16 cellular contexts compared by ENCODE assay signal in genomic region chr10:16904619-16905018, GRCh38.
DNase-seq lines count a peak whose midpoint lies in the region; ATAC-seq and TF ChIP-seq lines count a peak whose summit lies in the region.
"Had no signal": no experiment of that assay in that cellular context is flagged by ENCODE, and none has a peak within 500 bp of the region (broad histone marks: within the 10 kb centered on the region; RNA-seq: fewer than 3 reads in every experiment).

No MANE protein-coding gene starts in this region.

- no peak overlapping the region for H2AFZ ChIP-seq in neural progenitor cell (replicated peaks)

- no peaks in the 10 kb centered on the region for H4K20me1 ChIP-seq in BLaER1 treated with 17β-estradiol and CSF1 and Interleukin-3, amounts not matched to agents 10 nM and 100 nM
- H4K20me1 ChIP-seq in neural progenitor cell (ENCODE audit: low read depth) = no peaks in the 10 kb centered on the region

- H3K36me3 Mint-ChIP-seq in nephron progenitor cell (ENCODE audit: low read depth) (peaks cover 10% of the 10 kb centered on the region), neural progenitor cell (peaks cover 10% of the 10 kb centered on the region)

- H3K9ac ChIP-seq in BLaER1 treated with 17β-estradiol and CSF1 and Interleukin-3, amounts not matched to agents 10 nM and 100 nM = 0 out of 22 replicates have a peak overlapping the region, but pooled peaks of 1 of the 11 experiments have one; percentile 7
- H3K9ac ChIP-seq in neural progenitor cell = no peak overlapping the region

- no peaks in the 10 kb centered on the region for H3K27me3 ChIP-seq in BLaER1 treated with 17β-estradiol and CSF1 and Interleukin-3, amounts not matched to agents 10 nM and 100 nM
- H3K27me3 ChIP-seq in neural progenitor cell = no peaks in the 10 kb centered on the region

- H3K4me3 Mint-ChIP-seq in nephron progenitor cell = no peak overlapping the region
- H3K4me3 Mint-ChIP-seq in neural progenitor cell = no peak overlapping the region

- peak overlapping the region; percentile 34 to 67 (median 52); a peak in 21 of 22 replicates for H3K4me2 ChIP-seq in BLaER1 treated with 17β-estradiol and CSF1 and Interleukin-3, amounts not matched to agents 10 nM and 100 nM
- no peak overlapping the region for H3K4me2 ChIP-seq in neural progenitor cell

- peak; percentile 69 for DNase-seq in M059J (ENCODE audit: low read depth)
- peak; percentile 56 for DNase-seq in astrocyte of the cerebellum (ENCODE audit: low read depth)
- DNase-seq in nephron progenitor cell = no peak
- DNase-seq in neural progenitor cell (ENCODE audit: low spot score) = no peak
- DNase-seq in nucleus accumbens (lab: John Stamatoyannopoulos, UW) = no peak
- DNase-seq: activated T-cell treated with anti-CD3 and anti-CD28 coated beads, Interleukin-2, amount 50 U/mL, for 1 hour; Caco-2; erythroblast; NCI-H1048; occipital lobe; stimulated activated CD4-positive, alpha-beta T cell treated with anti-CD3 and anti-CD28 coated beads, Interleukin-2, amount 100 ng/mL, for 48 hours; T1000 had no signal

- H3K36me3 ChIP-seq in BLaER1 treated with 17β-estradiol and CSF1 and Interleukin-3, amounts not matched to agents 10 nM and 100 nM = no peaks in the 10 kb centered on the region
- no peaks in the 10 kb centered on the region for H3K36me3 ChIP-seq in neural progenitor cell

- H3K9me3 Mint-ChIP-seq in nephron progenitor cell = peaks cover 16% of the 10 kb centered on the region
- peaks cover 5% of the 10 kb centered on the region for H3K9me3 Mint-ChIP-seq in neural progenitor cell

- H3K4me1 ChIP-seq in BLaER1 treated with 17β-estradiol and CSF1 and Interleukin-3, amounts not matched to agents 10 nM and 100 nM = peaks cover 12 to 47% (median 24%) of the 10 kb centered on the region in 10 experiments
- peaks cover 7% of the 10 kb centered on the region for H3K4me1 ChIP-seq in neural progenitor cell
- H3K4me1 ChIP-seq: Caco-2 had no signal

- peak overlapping the region; percentile 41 for H3K27ac Mint-ChIP-seq in nephron progenitor cell
- no peak overlapping the region for H3K27ac Mint-ChIP-seq in neural progenitor cell

- H3K4me1 Mint-ChIP-seq in nephron progenitor cell (peaks cover 28% of the 10 kb centered on the region), neural progenitor cell (peaks cover 14% of the 10 kb centered on the region)

- H3K9me3 ChIP-seq in BLaER1 treated with 17β-estradiol and CSF1 and Interleukin-3, amounts not matched to agents 10 nM and 100 nM (replicated peaks in 1 of 11) = peaks cover 0 to 29% (median 10%) of the 10 kb centered on the region in 11 experiments; a peak in 15 of 22 replicates
- no peaks in the 10 kb centered on the region for H3K9me3 ChIP-seq in neural progenitor cell (ENCODE audit: low read depth)
- H3K9me3 ChIP-seq: Caco-2 had no signal

- no peaks in the 10 kb centered on the region for H3K79me2 ChIP-seq in neural progenitor cell (ENCODE audit: low read depth)

- H3K27ac ChIP-seq in BLaER1 treated with 17β-estradiol and CSF1 and Interleukin-3, amounts not matched to agents 10 nM and 100 nM = peak overlapping the region in 6 of 11 experiments; percentile 1 to 61 (median 37); a peak in 9 of 22 replicates
- H3K27ac ChIP-seq in neural progenitor cell = no peak overlapping the region

- no peaks in the 10 kb centered on the region for H3F3A ChIP-seq in neural progenitor cell (ENCODE audit: low read depth)

- in situ Hi-C loops in astrocyte of the cerebellum (cut with HindIII; ENCODE audit: low sequenced_read_pairs) = no loop called here

- TF ChIP-seq CTCF in astrocyte of the cerebellum (IDR thresholded peaks at IDR 0.05; ENCODE audit: low read depth, low read length, missing control alignments) (no peak), nephron progenitor cell (IDR thresholded peaks at IDR 0.05) (no peak), neural progenitor cell (IDR thresholded peaks at IDR 0.05) (no peak)

- ATAC-seq in GM18861 (IDR thresholded peaks at IDR 0.05; ENCODE audit: unreplicated experiment) (no peak), HG03521 (IDR thresholded peaks at IDR 0.05; ENCODE audit: unreplicated experiment) (no peak)
- ATAC-seq: HCT116 had no signal

- no peak overlapping the region; a peak in 1 of 20 replicates for H3K4me3 ChIP-seq in BLaER1 treated with 17β-estradiol and CSF1 and Interleukin-3, amounts not matched to agents 10 nM and 100 nM
- H3K4me3 ChIP-seq in astrocyte of the cerebellum (ENCODE audit: low read depth, low read length) (no peak overlapping the region), neural progenitor cell (no peak overlapping the region)

- H3K27me3 Mint-ChIP-seq in nephron progenitor cell (ENCODE audit: low read depth, poor library complexity) (peaks cover 5% of the 10 kb centered on the region), neural progenitor cell (ENCODE audit: insufficient read depth, low read depth) (peaks cover 2% of the 10 kb centered on the region)

Comparison
In these comparisons a context has a peak if more than half of its experiments do, and no peak if none do; other contexts are left out.
1. DNase-seq: peak in M059J (single experiment) and astrocyte of the cerebellum (single experiment); none in nephron progenitor cell (single experiment), neural progenitor cell (single experiment) and nucleus accumbens (0 of 56).